Comparison of ENCODE assay signal across 2 cellular contexts in the genomic region with DNA sequence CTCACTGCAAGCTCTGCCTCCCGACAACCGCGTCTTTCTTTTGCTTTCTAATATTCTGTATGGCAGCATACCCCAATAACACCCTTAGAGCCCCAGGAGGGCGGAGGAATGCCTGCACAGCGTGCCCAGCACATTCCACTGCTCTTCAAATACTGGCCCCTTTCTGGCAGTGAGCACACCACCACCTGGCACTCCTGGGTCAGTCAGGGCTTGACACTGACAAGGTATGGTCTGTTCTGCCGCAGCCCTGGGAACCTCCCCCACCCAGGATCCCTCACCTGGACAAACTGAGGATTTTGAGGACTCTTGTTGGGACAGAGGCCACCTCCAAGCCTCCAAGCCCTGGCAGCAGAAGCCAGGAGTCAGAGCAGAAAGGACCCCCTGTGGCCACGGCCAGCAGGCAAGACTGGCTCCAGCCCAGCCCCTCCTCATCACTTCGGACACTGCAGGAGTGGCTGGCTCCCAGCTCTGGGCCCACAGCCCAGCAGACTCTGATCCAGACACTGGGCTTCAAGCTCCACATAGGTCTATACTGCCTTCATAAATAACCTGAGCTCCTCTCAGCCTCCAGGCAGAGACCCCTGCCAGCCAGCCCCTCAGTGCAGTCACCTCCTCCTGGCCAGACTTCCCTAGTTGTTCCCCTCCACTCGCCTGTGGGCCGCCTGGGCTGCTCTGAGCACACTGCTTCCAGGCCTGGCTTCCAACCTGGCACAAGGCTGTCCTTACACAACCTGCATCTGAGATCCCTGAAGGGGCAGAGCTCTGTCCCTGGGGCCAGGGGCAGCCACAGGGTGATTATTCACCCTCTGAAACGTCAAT.
TF ChIP-seq lines count a peak whose summit lies in the region.

No MANE protein-coding gene starts in this region.

TF ChIP-seq in liver, 16 proteins besides CTCF, POLR2A, EP300 and RAD21:
- TF ChIP-seq, protein P1, sequence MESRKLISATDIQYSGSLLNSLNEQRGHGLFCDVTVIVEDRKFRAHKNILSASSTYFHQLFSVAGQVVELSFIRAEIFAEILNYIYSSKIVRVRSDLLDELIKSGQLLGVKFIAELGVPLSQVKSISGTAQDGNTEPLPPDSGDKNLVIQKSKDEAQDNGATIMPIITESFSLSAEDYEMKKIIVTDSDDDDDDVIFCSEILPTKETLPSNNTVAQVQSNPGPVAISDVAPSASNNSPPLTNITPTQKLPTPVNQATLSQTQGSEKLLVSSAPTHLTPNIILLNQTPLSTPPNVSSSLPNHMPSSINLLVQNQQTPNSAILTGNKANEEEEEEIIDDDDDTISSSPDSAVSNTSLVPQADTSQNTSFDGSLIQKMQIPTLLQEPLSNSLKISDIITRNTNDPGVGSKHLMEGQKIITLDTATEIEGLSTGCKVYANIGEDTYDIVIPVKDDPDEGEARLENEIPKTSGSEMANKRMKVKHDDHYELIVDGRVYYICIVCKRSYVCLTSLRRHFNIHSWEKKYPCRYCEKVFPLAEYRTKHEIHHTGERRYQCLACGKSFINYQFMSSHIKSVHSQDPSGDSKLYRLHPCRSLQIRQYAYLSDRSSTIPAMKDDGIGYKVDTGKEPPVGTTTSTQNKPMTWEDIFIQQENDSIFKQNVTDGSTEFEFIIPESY (IDR thresholded peaks at IDR 0.05): no peak
- peak in 1 of 2 donors; percentile 67 for TF ChIP-seq RXRA (IDR thresholded peaks at IDR 0.05)
TF ChIP-seq in liver: peak in this region for 1.

TF ChIP-seq in HepG2, 621 proteins besides CTCF, POLR2A, EP300 and RAD21:
- no peak for TF ChIP-seq ZNF101 (CRISPR knock-in tag; IDR thresholded peaks at IDR 0.05; ENCODE audit: borderline replicate concordance, low read depth)
- TF ChIP-seq, protein P2, sequence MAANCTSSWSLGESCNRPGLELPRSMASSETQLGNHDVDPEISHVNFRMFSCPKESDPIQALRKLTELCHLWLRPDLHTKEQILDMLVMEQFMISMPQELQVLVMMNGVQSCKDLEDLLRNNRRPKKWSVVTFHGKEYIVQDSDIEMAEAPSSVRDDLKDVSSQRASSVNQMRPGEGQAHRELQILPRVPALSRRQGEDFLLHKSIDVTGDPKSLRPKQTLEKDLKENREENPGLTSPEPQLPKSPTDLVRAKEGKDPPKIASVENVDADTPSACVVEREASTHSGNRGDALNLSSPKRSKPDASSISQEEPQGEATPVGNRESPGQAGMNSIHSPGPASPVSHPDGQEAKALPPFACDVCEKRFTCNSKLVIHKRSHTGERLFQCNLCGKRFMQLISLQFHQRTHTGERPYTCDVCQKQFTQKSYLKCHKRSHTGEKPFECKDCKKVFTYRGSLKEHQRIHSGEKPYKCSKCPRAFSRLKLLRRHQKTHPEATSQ (CRISPR knock-in tag; IDR thresholded peaks at IDR 0.05; ENCODE audit: borderline replicate concordance): no peak
TF ChIP-seq in HepG2: peak in this region for 0.
